20 cellular contexts compared by ENCODE assay signal in the genomic region with DNA sequence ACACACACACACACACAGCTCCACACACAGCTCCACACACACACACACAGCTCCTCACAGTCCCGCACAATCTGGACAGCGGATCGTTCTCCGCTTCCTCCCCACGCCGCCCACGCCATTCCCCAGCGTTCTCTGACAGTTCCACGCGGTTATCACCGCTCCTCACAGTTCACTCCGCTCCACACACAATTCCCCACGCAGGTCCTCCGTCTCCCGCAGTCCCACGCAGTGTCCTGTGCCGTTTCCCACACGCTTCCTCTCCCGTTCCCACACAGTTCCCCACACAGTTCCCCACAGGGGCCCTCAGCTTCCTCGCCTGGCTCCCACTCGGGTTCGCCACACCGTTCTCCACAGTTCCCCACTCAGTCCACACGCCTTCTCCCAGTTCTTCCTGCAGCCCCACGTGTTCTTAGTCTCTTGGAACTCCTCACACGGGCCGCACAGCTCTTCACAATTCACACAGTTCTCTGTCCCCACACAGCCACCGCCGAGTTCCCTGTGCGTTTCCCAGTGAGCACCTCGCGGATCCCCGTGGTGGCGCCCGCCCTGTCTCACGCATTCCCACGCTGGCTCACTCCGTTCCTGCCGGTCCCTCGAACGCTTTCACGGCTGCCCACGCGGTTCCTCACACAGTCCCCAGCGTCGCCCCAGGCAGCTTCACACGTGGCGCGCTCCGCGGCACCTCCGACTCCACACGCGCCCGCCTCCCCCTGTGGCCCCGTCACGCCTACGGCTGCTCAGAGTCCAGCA. TPM values are rescaled to one million over a fixed set of nuclear protein-coding genes. Genes with fewer than 3 reads are reported as not detected.
DNase-seq lines count a peak whose midpoint lies in the region; ATAC-seq, FAIRE-seq and TF ChIP-seq lines count a peak whose summit lies in the region.
"Had no signal": no experiment of that assay in that cellular context is flagged by ENCODE, and none has a peak within 500 bp of the region (broad histone marks: within the 10 kb centered on the region; RNA-seq: fewer than 3 reads in every experiment).

No MANE protein-coding gene starts in this region.

- intact Hi-C loops in left cardiac atrium (cut with DNase I) = no loop called here
- intact Hi-C loops in left ventricle myocardium inferior (cut with micrococcal nuclease) = no loop called here

- no peaks in the 10 kb centered on the region for H3K27me3 Mint-ChIP-seq in chondrocyte (ENCODE audit: low read depth)
- H3K27me3 Mint-ChIP-seq: CD8-positive, alpha-beta memory T cell had no signal

- no peak for ATAC-seq in left cardiac atrium
- ATAC-seq in GM21515 (IDR thresholded peaks at IDR 0.05; ENCODE audit: unreplicated experiment) = no peak

- no peaks in the 10 kb centered on the region for H3K4me1 Mint-ChIP-seq in chondrocyte (ENCODE audit: low read depth)
- H3K4me1 Mint-ChIP-seq: CD8-positive, alpha-beta memory T cell had no signal

- peak; percentile 68 for FAIRE-seq in urothelium cell line (lab: Jason Lieb, UNC)
- FAIRE-seq: A204.1, D721Med had no signal

- H3K9me3 Mint-ChIP-seq in chondrocyte (ENCODE audit: low read depth) = no peaks in the 10 kb centered on the region
- H3K9me3 Mint-ChIP-seq: CD8-positive, alpha-beta memory T cell had no signal

- no peak overlapping the region for H3K27ac ChIP-seq in left ventricle myocardium inferior (replicated peaks)
- H3K27ac ChIP-seq: BLaER1 treated with 17β-estradiol and CSF1 and Interleukin-3, amounts not matched to agents 10 nM and 100 nM had no signal

- H3K4me3 ChIP-seq in left ventricle myocardium inferior = no peak overlapping the region
- H3K4me3 ChIP-seq: BLaER1 treated with 17β-estradiol and CSF1 and Interleukin-3, amounts not matched to agents 10 nM and 100 nM had no signal

- H3K27ac Mint-ChIP-seq in chondrocyte (ENCODE audit: unreplicated experiment) = no peak overlapping the region

- no peaks in the 10 kb centered on the region for H3K36me3 Mint-ChIP-seq in chondrocyte (ENCODE audit: low read depth)
- H3K36me3 Mint-ChIP-seq: CD8-positive, alpha-beta memory T cell had no signal

- no peak for TF ChIP-seq CTCF in left ventricle myocardium inferior (IDR thresholded peaks at IDR 0.05; ENCODE audit: borderline replicate concordance)
- TF ChIP-seq CTCF in chondrocyte (IDR thresholded peaks at IDR 0.05) = no peak
- TF ChIP-seq CTCF in GM10266 (IDR thresholded peaks at IDR 0.05; ENCODE audit: control insufficient read depth, insufficient read depth, low read depth, missing control alignments) = no peak

- no peak overlapping the region for H3K4me3 Mint-ChIP-seq in chondrocyte (ENCODE audit: unreplicated experiment)
- H3K4me3 Mint-ChIP-seq: CD8-positive, alpha-beta memory T cell had no signal

- no peaks in the 10 kb centered on the region for H3K4me1 ChIP-seq in left ventricle myocardium inferior
- H3K4me1 ChIP-seq: BLaER1 treated with 17β-estradiol and CSF1 and Interleukin-3, amounts not matched to agents 10 nM and 100 nM had no signal

- DNase-seq in left cardiac atrium (peak; percentile 16), left ventricle myocardium inferior (no peak), chondrocyte (ENCODE audit: low spot score) (peak; percentile 83), occipital lobe (lab: John Stamatoyannopoulos, UW) (peak; percentile 29), urothelium cell line (ENCODE audit: low spot score) (no peak), GM10266 (ENCODE audit: extremely low spot score) (no peak), T-helper 1 cell (no peak)
- DNase-seq: DND-41, GF-D8, GOT3, KG1, NCI-H1436, NCI-H2029, NCI-H510A treated with DMSO at 0.1 percent for 48 hours, NCI-H82 had no signal

- no peaks in the 10 kb centered on the region for H3K9me3 ChIP-seq in left ventricle myocardium inferior (replicated peaks)

- peaks cover 60% of the 10 kb centered on the region for H3K27me3 ChIP-seq in left ventricle myocardium inferior (ENCODE audit: low read depth)
- H3K27me3 ChIP-seq: BLaER1 treated with 17β-estradiol and CSF1 and Interleukin-3, amounts not matched to agents 10 nM and 100 nM had no signal

- no peaks in the 10 kb centered on the region for H3K36me3 ChIP-seq in left ventricle myocardium inferior
- H3K36me3 ChIP-seq: BLaER1 treated with 17β-estradiol and CSF1 and Interleukin-3, amounts not matched to agents 10 nM and 100 nM had no signal

RNA-seq across cellular contexts. Expression of a gene that starts 38.4 kb away (rescaled TPM):
- total RNA-seq in left cardiac atrium = 10 to 100 TPM; 27.4 to 51.5 TPM
- 2.0 TPM for total RNA-seq in left ventricle myocardium inferior
- total RNA-seq in chondrocyte = 15.2 to 63.5 TPM (median 60.0 TPM) in 3 replicates
- 219 TPM for total RNA-seq in occipital lobe

Comparison
In these comparisons a context has a peak if more than half of its experiments do, and no peak if none do; other contexts are left out.
1. DNase-seq: peak in left cardiac atrium (single experiment), chondrocyte (single experiment) and occipital lobe (single experiment); none in left ventricle myocardium inferior (single experiment), urothelium cell line (single experiment), GM10266 (single experiment) and T-helper 1 cell (0 of 5).